In the genomic region with DNA sequence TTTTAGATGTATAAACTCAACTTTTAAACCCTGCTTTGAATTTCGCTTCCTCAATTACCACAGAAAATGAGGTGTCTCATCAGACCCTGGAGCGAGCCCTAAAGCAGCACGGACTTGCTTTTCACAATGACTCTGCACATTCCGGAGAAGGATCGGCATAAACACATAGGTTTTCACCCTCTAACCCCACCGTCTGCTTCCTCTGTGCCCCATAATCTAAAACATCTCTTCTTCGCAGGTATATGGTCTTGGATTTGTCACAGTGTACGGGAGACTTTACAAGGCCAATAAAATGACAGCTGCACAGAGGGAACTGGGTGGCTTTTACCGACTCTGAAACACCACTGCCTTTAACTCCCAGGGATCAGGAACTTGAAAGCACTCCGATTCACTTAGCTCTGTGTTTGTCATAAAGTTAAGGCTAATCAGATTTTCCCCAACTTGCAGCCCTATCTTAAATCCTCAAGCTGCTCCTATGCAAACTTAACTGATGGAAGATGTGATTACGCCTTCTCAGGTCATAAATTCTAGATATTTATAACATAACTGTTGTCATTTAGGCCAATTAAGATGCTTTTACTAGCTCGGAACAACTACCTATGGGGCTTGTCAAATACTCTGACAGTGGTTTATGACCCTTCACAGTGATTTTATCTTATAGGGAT, we compare ENCODE assay signal across 12 cellular contexts.
A peak's percentile ranks its signal among the peaks of the same experiment; 100 is the strongest.
DNase-seq lines count a peak whose midpoint lies in the region; ATAC-seq and TF ChIP-seq lines count a peak whose summit lies in the region.
"Had no signal": no experiment of that assay in that cellular context is flagged by ENCODE, and none has a peak within 500 bp of the region (broad histone marks: within the 10 kb centered on the region; RNA-seq: fewer than 3 reads in every experiment).

No MANE protein-coding gene starts in this region.

- POLR2A ChIA-PET in HEK293 (lab: Yijun Ruan, JAX), result no interaction called here

- ATAC-seq in gastrocnemius medialis, result no peak

- no peak for TF ChIP-seq CTCF in HEK293 (tag by site-specific recombination; IDR thresholded peaks at IDR 0.05)
- TF ChIP-seq CTCF in suprapubic skin (IDR thresholded peaks at IDR 0.05), result no peak
- no peak for TF ChIP-seq CTCF in gastrocnemius medialis (IDR thresholded peaks at IDR 0.05 in 4 of 5, conservative IDR thresholded peaks at IDR 0.05 in 1 of 5)

- TF ChIP-seq EP300 in suprapubic skin (IDR thresholded peaks at IDR 0.05), result no peak

- peak overlapping the region; percentile 59 for H3K27ac ChIP-seq in HEK293 (ENCODE audit: extremely low read depth, low read depth, low read length)
- H3K27ac ChIP-seq in suprapubic skin, result no peak overlapping the region
- no peak overlapping the region for H3K27ac ChIP-seq in gastrocnemius medialis

- DNase-seq in ELR (ENCODE audit: low read depth) (peak; percentile 92), NCI-H82 treated with DMSO at 0.1 percent for 48 hours (lab: John Stamatoyannopoulos, UW; ENCODE audit: unreplicated experiment) (peak; percentile 87), fibroblast of peridontal ligament (ENCODE audit: extremely low read depth) (peak; percentile 53), suprapubic skin (ENCODE audit: low spot score in 2 of 2) (no peak), immature natural killer cell (no peak), gastrocnemius medialis (no peak), foreskin melanocyte (no peak)
- DNase-seq: CD4-positive, alpha-beta memory T cell; kidney glomerular epithelial cell; NCI-H146; small intestine had no signal

- H3K4me3 Mint-ChIP-seq in immature natural killer cell, result no peak overlapping the region
- H3K4me3 Mint-ChIP-seq: CD4-positive, alpha-beta memory T cell had no signal

- H3K27me3 ChIP-seq in suprapubic skin (peaks cover 4% of the 10 kb centered on the region), gastrocnemius medialis (no peaks in the 10 kb centered on the region)

- H3K9me3 ChIP-seq in HEK293 (ENCODE audit: control insufficient read depth, insufficient read depth, low read depth, low read length) (no peaks in the 10 kb centered on the region), suprapubic skin (no peaks in the 10 kb centered on the region), gastrocnemius medialis (no peaks in the 10 kb centered on the region)

- peaks cover 0 to 3% (median 0%) of the 10 kb centered on the region in 3 donors for H3K36me3 Mint-ChIP-seq in immature natural killer cell
- H3K36me3 Mint-ChIP-seq: CD4-positive, alpha-beta memory T cell had no signal

- intact Hi-C loops in gastrocnemius medialis (cut with DNase I; ENCODE audit: low total_unique reads), result no loop called here

- H3K4me1 ChIP-seq in HEK293 (ENCODE audit: control insufficient read depth, insufficient read depth, low read length) (peaks cover 20% of the 10 kb centered on the region), suprapubic skin (peaks cover 4% of the 10 kb centered on the region), gastrocnemius medialis (no peaks in the 10 kb centered on the region)

- H3K4me1 Mint-ChIP-seq in immature natural killer cell, result no peaks in the 10 kb centered on the region
- H3K4me1 Mint-ChIP-seq: CD4-positive, alpha-beta memory T cell had no signal

- H3K36me3 ChIP-seq in HEK293 (ENCODE audit: control insufficient read depth in 2 of 2, insufficient read depth in 1 of 2, low read length in 2 of 2) (no peaks in the 10 kb centered on the region), suprapubic skin (no peaks in the 10 kb centered on the region), gastrocnemius medialis (no peaks in the 10 kb centered on the region)

- 71% methylated on average over 12 of the region's 12 CpGs for WGBS in suprapubic skin

- in situ Hi-C loops in gastrocnemius medialis (cut with MboI; ENCODE audit: low sequenced_read_pairs in 4 of 4), result no loop called here

- no peak for TF ChIP-seq POLR2A in suprapubic skin (IDR thresholded peaks at IDR 0.05)
- no peak for TF ChIP-seq POLR2A in gastrocnemius medialis (IDR thresholded peaks at IDR 0.05)

- peaks cover 0 to 10% (median 6%) of the 10 kb centered on the region in 6 donors for H3K9me3 Mint-ChIP-seq in immature natural killer cell

- CTCF ChIA-PET in HEK293 (lab: Yijun Ruan, JAX), result interaction anchor here (0.6 to 1.0 kb wide), 2 partner anchors 11 to 138 kb away, joined by 3 to 4 read pairs; no protein-coding TSS in a partner anchor

- H3K27me3 Mint-ChIP-seq in immature natural killer cell (ENCODE audit: low read depth in 3 of 3), result peaks cover 0 to 2% (median under 1%) of the 10 kb centered on the region in 3 donors

- H3K4me3 ChIP-seq in HEK293 (ENCODE audit: low read depth, low read length) (no peak overlapping the region), suprapubic skin (no peak overlapping the region), gastrocnemius medialis (no peak overlapping the region)

- no peak overlapping the region for H3K27ac Mint-ChIP-seq in immature natural killer cell
- H3K27ac Mint-ChIP-seq: CD4-positive, alpha-beta memory T cell had no signal

TF ChIP-seq in HEK293, 187 proteins besides CTCF, POLR2A, EP300 and RAD21 (continues in another document):
- TF ChIP-seq YY2 (tag by site-specific recombination; IDR thresholded peaks at IDR 0.05), result no peak
- TF ChIP-seq, protein P1, sequence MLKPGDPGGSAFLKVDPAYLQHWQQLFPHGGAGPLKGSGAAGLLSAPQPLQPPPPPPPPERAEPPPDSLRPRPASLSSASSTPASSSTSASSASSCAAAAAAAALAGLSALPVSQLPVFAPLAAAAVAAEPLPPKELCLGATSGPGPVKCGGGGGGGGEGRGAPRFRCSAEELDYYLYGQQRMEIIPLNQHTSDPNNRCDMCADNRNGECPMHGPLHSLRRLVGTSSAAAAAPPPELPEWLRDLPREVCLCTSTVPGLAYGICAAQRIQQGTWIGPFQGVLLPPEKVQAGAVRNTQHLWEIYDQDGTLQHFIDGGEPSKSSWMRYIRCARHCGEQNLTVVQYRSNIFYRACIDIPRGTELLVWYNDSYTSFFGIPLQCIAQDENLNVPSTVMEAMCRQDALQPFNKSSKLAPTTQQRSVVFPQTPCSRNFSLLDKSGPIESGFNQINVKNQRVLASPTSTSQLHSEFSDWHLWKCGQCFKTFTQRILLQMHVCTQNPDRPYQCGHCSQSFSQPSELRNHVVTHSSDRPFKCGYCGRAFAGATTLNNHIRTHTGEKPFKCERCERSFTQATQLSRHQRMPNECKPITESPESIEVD (tag by site-specific recombination; IDR thresholded peaks at IDR 0.05), result peak; percentile 87
- TF ChIP-seq ZEB2 (tag by site-specific recombination; IDR thresholded peaks at IDR 0.05), result no peak
- TF ChIP-seq, protein P2, sequence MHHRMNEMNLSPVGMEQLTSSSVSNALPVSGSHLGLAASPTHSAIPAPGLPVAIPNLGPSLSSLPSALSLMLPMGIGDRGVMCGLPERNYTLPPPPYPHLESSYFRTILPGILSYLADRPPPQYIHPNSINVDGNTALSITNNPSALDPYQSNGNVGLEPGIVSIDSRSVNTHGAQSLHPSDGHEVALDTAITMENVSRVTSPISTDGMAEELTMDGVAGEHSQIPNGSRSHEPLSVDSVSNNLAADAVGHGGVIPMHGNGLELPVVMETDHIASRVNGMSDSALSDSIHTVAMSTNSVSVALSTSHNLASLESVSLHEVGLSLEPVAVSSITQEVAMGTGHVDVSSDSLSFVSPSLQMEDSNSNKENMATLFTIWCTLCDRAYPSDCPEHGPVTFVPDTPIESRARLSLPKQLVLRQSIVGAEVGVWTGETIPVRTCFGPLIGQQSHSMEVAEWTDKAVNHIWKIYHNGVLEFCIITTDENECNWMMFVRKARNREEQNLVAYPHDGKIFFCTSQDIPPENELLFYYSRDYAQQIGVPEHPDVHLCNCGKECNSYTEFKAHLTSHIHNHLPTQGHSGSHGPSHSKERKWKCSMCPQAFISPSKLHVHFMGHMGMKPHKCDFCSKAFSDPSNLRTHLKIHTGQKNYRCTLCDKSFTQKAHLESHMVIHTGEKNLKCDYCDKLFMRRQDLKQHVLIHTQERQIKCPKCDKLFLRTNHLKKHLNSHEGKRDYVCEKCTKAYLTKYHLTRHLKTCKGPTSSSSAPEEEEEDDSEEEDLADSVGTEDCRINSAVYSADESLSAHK (tag by site-specific recombination; IDR thresholded peaks at IDR 0.05), result peak; percentile 81
- no peak for TF ChIP-seq ZNF473 (tag by site-specific recombination; IDR thresholded peaks at IDR 0.05)
- TF ChIP-seq OSR2 (tag by site-specific recombination; IDR thresholded peaks at IDR 0.05), result peak; percentile 94
- 0 out of 2 replicates have a peak, but pooled peaks have one; percentile 13 for TF ChIP-seq ZIC2 (tag by site-specific recombination; IDR thresholded peaks at IDR 0.05)
- TF ChIP-seq, protein P3, sequence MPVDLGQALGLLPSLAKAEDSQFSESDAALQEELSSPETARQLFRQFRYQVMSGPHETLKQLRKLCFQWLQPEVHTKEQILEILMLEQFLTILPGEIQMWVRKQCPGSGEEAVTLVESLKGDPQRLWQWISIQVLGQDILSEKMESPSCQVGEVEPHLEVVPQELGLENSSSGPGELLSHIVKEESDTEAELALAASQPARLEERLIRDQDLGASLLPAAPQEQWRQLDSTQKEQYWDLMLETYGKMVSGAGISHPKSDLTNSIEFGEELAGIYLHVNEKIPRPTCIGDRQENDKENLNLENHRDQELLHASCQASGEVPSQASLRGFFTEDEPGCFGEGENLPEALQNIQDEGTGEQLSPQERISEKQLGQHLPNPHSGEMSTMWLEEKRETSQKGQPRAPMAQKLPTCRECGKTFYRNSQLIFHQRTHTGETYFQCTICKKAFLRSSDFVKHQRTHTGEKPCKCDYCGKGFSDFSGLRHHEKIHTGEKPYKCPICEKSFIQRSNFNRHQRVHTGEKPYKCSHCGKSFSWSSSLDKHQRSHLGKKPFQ (tag by site-specific recombination; IDR thresholded peaks at IDR 0.05), result peak; percentile 69; the same call in 1 of the 2 replicates
- TF ChIP-seq ZSCAN30 (tag by site-specific recombination; IDR thresholded peaks at IDR 0.05), result peak; percentile 57
- no peak for TF ChIP-seq ZNF791 (tag by site-specific recombination; IDR thresholded peaks at IDR 0.05)
- peak; percentile 90 for TF ChIP-seq FEZF1 (tag by site-specific recombination; IDR thresholded peaks at IDR 0.05)
- TF ChIP-seq, protein P4, sequence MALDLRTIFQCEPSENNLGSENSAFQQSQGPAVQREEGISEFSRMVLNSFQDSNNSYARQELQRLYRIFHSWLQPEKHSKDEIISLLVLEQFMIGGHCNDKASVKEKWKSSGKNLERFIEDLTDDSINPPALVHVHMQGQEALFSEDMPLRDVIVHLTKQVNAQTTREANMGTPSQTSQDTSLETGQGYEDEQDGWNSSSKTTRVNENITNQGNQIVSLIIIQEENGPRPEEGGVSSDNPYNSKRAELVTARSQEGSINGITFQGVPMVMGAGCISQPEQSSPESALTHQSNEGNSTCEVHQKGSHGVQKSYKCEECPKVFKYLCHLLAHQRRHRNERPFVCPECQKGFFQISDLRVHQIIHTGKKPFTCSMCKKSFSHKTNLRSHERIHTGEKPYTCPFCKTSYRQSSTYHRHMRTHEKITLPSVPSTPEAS (tag by site-specific recombination; IDR thresholded peaks at IDR 0.05), result no peak
- peak; percentile 51; the same call in 1 of the 2 replicates for TF ChIP-seq ZBTB17 (tag by site-specific recombination; IDR thresholded peaks at IDR 0.05)
- peak; percentile 90; the same call in 1 of the 2 replicates for TF ChIP-seq OVOL3 (tag by site-specific recombination; IDR thresholded peaks at IDR 0.05)

Comparison
In these comparisons a context has a peak if more than half of its experiments do, and no peak if none do; other contexts are left out.
1. DNase-seq: peak in ELR (single experiment), NCI-H82 treated with DMSO at 0.1 percent for 48 hours (single experiment) and fibroblast of peridontal ligament (single experiment); none in suprapubic skin (0 of 2), immature natural killer cell (0 of 3), gastrocnemius medialis (0 of 2) and foreskin melanocyte (single experiment).